13 cellular contexts compared by ENCODE assay signal in the genomic region with DNA sequence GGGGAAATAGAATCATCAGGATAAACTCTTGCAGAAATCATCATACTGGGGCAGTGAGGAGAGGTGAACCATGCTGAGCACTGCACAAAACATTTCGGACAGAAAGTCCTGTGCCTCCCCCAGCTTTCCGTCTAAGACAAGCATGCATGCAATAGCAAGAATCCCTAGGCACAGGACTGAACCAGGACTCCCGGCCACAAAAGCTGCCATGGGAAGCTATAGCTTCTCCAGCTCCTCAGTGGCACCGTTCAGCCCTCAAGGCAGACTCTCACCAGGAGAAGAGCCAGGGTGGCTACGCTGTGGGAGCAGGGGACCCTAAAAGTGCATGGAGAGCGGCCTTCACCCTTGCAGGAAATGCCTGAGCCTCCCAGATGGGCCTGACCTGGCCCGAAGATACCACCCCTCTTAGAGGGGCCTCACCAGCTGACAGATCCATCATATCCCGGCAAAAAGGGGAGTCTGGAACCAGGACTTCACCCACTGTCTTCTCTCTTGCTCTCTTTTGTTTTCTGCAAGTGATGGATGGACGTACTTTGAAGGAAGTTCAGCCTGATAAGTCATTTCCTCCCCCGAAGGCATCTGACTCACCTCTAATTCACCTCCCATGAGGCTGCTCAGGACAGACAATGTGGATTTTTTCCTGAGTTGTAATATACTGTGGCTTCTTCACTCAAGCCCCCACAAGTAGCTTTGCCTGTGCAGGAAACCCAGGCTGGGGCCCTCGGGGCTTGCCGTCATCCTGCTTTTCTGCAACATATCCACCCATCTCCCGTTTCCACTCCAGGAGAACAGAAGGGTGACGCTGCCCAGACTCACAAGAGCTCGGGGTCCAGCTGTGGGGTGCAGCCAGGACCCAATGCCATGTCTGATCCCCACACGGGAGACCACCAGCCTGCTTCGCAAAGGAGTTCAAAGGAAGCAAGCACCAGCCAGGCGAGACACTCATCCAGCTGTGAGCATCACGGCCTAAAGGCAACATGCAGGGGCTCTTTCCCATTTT.
DNase-seq lines count a peak whose midpoint lies in the region; ATAC-seq and TF ChIP-seq lines count a peak whose summit lies in the region.
"Had no signal": no experiment of that assay in that cellular context is flagged by ENCODE, and none has a peak within 500 bp of the region (broad histone marks: within the 10 kb centered on the region; RNA-seq: fewer than 3 reads in every experiment).

No MANE protein-coding gene starts in this region.

- no peak for TF ChIP-seq CTCF in Calu3 (IDR thresholded peaks at IDR 0.05; ENCODE audit: unreplicated experiment)
- TF ChIP-seq CTCF in gastrocnemius medialis (IDR thresholded peaks at IDR 0.05 in 4 of 5, conservative IDR thresholded peaks at IDR 0.05 in 1 of 5): no peak

- no TSS peak for BruUV-seq in Calu3 (replicated peaks; lab: Mats Ljungman, UMichigan)

- H3K9me3 ChIP-seq in mesodermal cell (ENCODE audit: control insufficient read depth, low read length) (no peaks in the 10 kb centered on the region), gastrocnemius medialis (no peaks in the 10 kb centered on the region)
- H3K9me3 ChIP-seq: tibial nerve had no signal

- H3K36me3 Mint-ChIP-seq in Calu3 (ENCODE audit: insufficient read depth, unreplicated experiment): peaks cover 5% of the 10 kb centered on the region
- H3K36me3 Mint-ChIP-seq in activated T-helper 1 cell treated with anti-CD3 and anti-CD28 coated beads, Interleukin-12 subunit alpha, Interleukin-12 subunit beta, Interleukin-2, Interleukin-4 antibody, amounts not matched to agents 30 ng/mL and 10 ng/mL and 1 ng/mL, durations not matched to agents 14 hours and 24 hours and 36 hours (ENCODE audit: low read depth): no peaks in the 10 kb centered on the region

- 77 to 80% methylated on average over 16 to 17 of the region's 19 CpGs for WGBS in mesodermal cell (ENCODE audit: insufficient coverage in 2 of 2), 2 experiments

- no peaks in the 10 kb centered on the region for H3K9me3 Mint-ChIP-seq in Calu3 (ENCODE audit: low read depth, unreplicated experiment)
- no peaks in the 10 kb centered on the region for H3K9me3 Mint-ChIP-seq in activated T-helper 1 cell treated with anti-CD3 and anti-CD28 coated beads, Interleukin-12 subunit alpha, Interleukin-12 subunit beta, Interleukin-2, Interleukin-4 antibody, amounts not matched to agents 30 ng/mL and 10 ng/mL and 1 ng/mL, durations not matched to agents 14 hours and 24 hours and 36 hours
- H3K9me3 Mint-ChIP-seq: GM23338 had no signal

- no peaks in the 10 kb centered on the region for H3K27me3 ChIP-seq in gastrocnemius medialis
- H3K27me3 ChIP-seq: cardiac muscle cell, tibial nerve had no signal

- in situ Hi-C loops in gastrocnemius medialis (cut with MboI; ENCODE audit: low sequenced_read_pairs in 4 of 4): no loop called here

- H3K36me3 ChIP-seq in mesodermal cell (ENCODE audit: control insufficient read depth, insufficient read depth, low read length) (no peaks in the 10 kb centered on the region), gastrocnemius medialis (no peaks in the 10 kb centered on the region)
- H3K36me3 ChIP-seq: cardiac muscle cell, tibial nerve had no signal

- ATAC-seq in gastrocnemius medialis (no peak), HG03521 (IDR thresholded peaks at IDR 0.05; ENCODE audit: unreplicated experiment) (no peak)
- ATAC-seq: GM23338, left colon had no signal

- no peak overlapping the region for H3K4me3 Mint-ChIP-seq in Calu3 (ENCODE audit: low read depth, unreplicated experiment)
- no peak overlapping the region for H3K4me3 Mint-ChIP-seq in activated T-helper 1 cell treated with anti-CD3 and anti-CD28 coated beads, Interleukin-12 subunit alpha, Interleukin-12 subunit beta, Interleukin-2, Interleukin-4 antibody, amounts not matched to agents 30 ng/mL and 10 ng/mL and 1 ng/mL, durations not matched to agents 14 hours and 24 hours and 36 hours
- H3K4me3 Mint-ChIP-seq: GM23338 had no signal

- H3K4me1 ChIP-seq in mesodermal cell (ENCODE audit: control insufficient read depth, insufficient read depth, low read length, poor library complexity, severe bottlenecking) (peaks cover 38% of the 10 kb centered on the region), gastrocnemius medialis (no peaks in the 10 kb centered on the region)

- no peaks in the 10 kb centered on the region for H3K27me3 Mint-ChIP-seq in Calu3 (ENCODE audit: unreplicated experiment)
- peaks cover 24% of the 10 kb centered on the region for H3K27me3 Mint-ChIP-seq in activated T-helper 1 cell treated with anti-CD3 and anti-CD28 coated beads, Interleukin-12 subunit alpha, Interleukin-12 subunit beta, Interleukin-2, Interleukin-4 antibody, amounts not matched to agents 30 ng/mL and 10 ng/mL and 1 ng/mL, durations not matched to agents 14 hours and 24 hours and 36 hours (ENCODE audit: insufficient read depth)

- TF ChIP-seq POLR2A in gastrocnemius medialis (IDR thresholded peaks at IDR 0.05): no peak

- intact Hi-C loops in Calu3 (cut with micrococcal nuclease; ENCODE audit: unreplicated experiment): no loop called here
- intact Hi-C loops in gastrocnemius medialis (cut with DNase I; ENCODE audit: low total_unique reads): no loop called here
- intact Hi-C loops in activated T-helper 1 cell treated with anti-CD3 and anti-CD28 coated beads, Interleukin-12 subunit alpha, Interleukin-12 subunit beta, Interleukin-2, Interleukin-4 antibody, amounts not matched to agents 30 ng/mL and 10 ng/mL and 1 ng/mL, durations not matched to agents 14 hours and 24 hours and 36 hours (cut with micrococcal nuclease): no loop called here

- peak; percentile 28 for DNase-seq in Calu3
- peak; percentile 23 for DNase-seq in NCI-H460 (ENCODE audit: extremely low read depth, low read depth)
- DNase-seq in dermis blood vessel endothelial cell: peak; percentile 87
- no peak for DNase-seq in gastrocnemius medialis
- no peak for DNase-seq in activated T-helper 1 cell treated with anti-CD3 and anti-CD28 coated beads, Interleukin-12 subunit alpha, Interleukin-12 subunit beta, Interleukin-2, Interleukin-4 antibody, amounts not matched to agents 30 ng/mL and 10 ng/mL and 1 ng/mL, durations not matched to agents 14 hours and 24 hours and 36 hours (ENCODE audit: low spot score)
- DNase-seq in GM19238 (ENCODE audit: insufficient read length, low spot score): no peak
- DNase-seq: left colon, NCI-H524 treated with DMSO at 0.1 percent for 48 hours had no signal

- no peak overlapping the region for H3K27ac Mint-ChIP-seq in Calu3 (ENCODE audit: unreplicated experiment)
- no peak overlapping the region for H3K27ac Mint-ChIP-seq in activated T-helper 1 cell treated with anti-CD3 and anti-CD28 coated beads, Interleukin-12 subunit alpha, Interleukin-12 subunit beta, Interleukin-2, Interleukin-4 antibody, amounts not matched to agents 30 ng/mL and 10 ng/mL and 1 ng/mL, durations not matched to agents 14 hours and 24 hours and 36 hours
- H3K27ac Mint-ChIP-seq: GM23338 had no signal

- H3K4me1 Mint-ChIP-seq in Calu3 (ENCODE audit: low read depth, unreplicated experiment): peaks cover 23% of the 10 kb centered on the region
- H3K4me1 Mint-ChIP-seq in activated T-helper 1 cell treated with anti-CD3 and anti-CD28 coated beads, Interleukin-12 subunit alpha, Interleukin-12 subunit beta, Interleukin-2, Interleukin-4 antibody, amounts not matched to agents 30 ng/mL and 10 ng/mL and 1 ng/mL, durations not matched to agents 14 hours and 24 hours and 36 hours (ENCODE audit: low read depth): peaks cover 12% of the 10 kb centered on the region

- CTCF ChIA-PET in Calu3 (lab: Charles Lee): no interaction called here

- H3K4me3 ChIP-seq in mesodermal cell (ENCODE audit: extremely low read depth, insufficient read depth, low read length, poor library complexity, severe bottlenecking) (no peak overlapping the region), gastrocnemius medialis (no peak overlapping the region)
- H3K4me3 ChIP-seq: cardiac muscle cell, GM23338, tibial nerve had no signal

- H3K27ac ChIP-seq in mesodermal cell (ENCODE audit: low read depth, low read length, severe bottlenecking): peak overlapping the region; percentile 50
- no peak overlapping the region for H3K27ac ChIP-seq in gastrocnemius medialis
- H3K27ac ChIP-seq: cardiac muscle cell had no signal

Comparison
In these comparisons a context has a peak if more than half of its experiments do, and no peak if none do; other contexts are left out.
1. DNase-seq: peak in Calu3 (single experiment), NCI-H460 (single experiment) and dermis blood vessel endothelial cell (single experiment); none in gastrocnemius medialis (0 of 2), activated T-helper 1 cell treated with anti-CD3 and anti-CD28 coated beads, Interleukin-12 subunit alpha, Interleukin-12 subunit beta, Interleukin-2, Interleukin-4 antibody, amounts not matched to agents 30 ng/mL and 10 ng/mL and 1 ng/mL, durations not matched to agents 14 hours and 24 hours and 36 hours (single experiment) and GM19238 (single experiment).